1 cellular context compared by ENCODE assay signal in genomic region chr20:63163596-63164560, GRCh38.
TF ChIP-seq lines count a peak whose summit lies in the region.

No MANE protein-coding gene starts in this region.

TF ChIP-seq in K562, 482 proteins besides CTCF, POLR2A, EP300 and RAD21:
- no peak for TF ChIP-seq CHD7 (IDR thresholded peaks at IDR 0.05; ENCODE audit: low read depth, low read length)
- no peak for TF ChIP-seq XRCC3 (IDR thresholded peaks at IDR 0.05)
- TF ChIP-seq RFX1 (IDR thresholded peaks at IDR 0.05) = peak; percentile 51
